19 cellular contexts compared by ENCODE assay signal in genomic region chr1:183993132-183993531, GRCh38. TPM values are rescaled to one million over a fixed set of nuclear protein-coding genes. Genes with fewer than 3 reads are reported as not detected.
A peak's percentile ranks its signal among the peaks of the same experiment; 100 is the strongest.
DNase-seq lines count a peak whose midpoint lies in the region; ATAC-seq lines count a peak whose summit lies in the region.
"Had no signal": no experiment of that assay in that cellular context is flagged by ENCODE, and none has a peak within 500 bp of the region (broad histone marks: within the 10 kb centered on the region; RNA-seq: fewer than 3 reads in every experiment).

No MANE protein-coding gene starts in this region.

- H3K4me1 Mint-ChIP-seq in effector memory CD8-positive, alpha-beta T cell (ENCODE audit: low read depth in 2 of 2): peaks cover 11 to 17% of the 10 kb centered on the region in 2 donors

- no peaks in the 10 kb centered on the region for H3K36me3 Mint-ChIP-seq in effector memory CD8-positive, alpha-beta T cell (ENCODE audit: insufficient read depth)
- H3K36me3 Mint-ChIP-seq: CD4-positive, alpha-beta memory T cell; stimulated activated memory B cell treated with anti-CD40 and anti-IgM and Interleukin-4, amounts not matched to agents 10 μg/mL and 1 μg/mL and 100 μg/mL, for 72 hours had no signal

- peak overlapping the region; percentile 14 to 36 for H3K27ac Mint-ChIP-seq in effector memory CD8-positive, alpha-beta T cell
- H3K27ac Mint-ChIP-seq: HFFc6; stimulated activated memory B cell treated with anti-CD40 and anti-IgM and Interleukin-4, amounts not matched to agents 10 μg/mL and 1 μg/mL and 100 μg/mL, for 72 hours had no signal

- no peak for ATAC-seq in effector memory CD8-positive, alpha-beta T cell (replicated peaks)
- ATAC-seq in HG03045 (IDR thresholded peaks at IDR 0.05; ENCODE audit: unreplicated experiment): no peak
- ATAC-seq: stimulated activated memory B cell treated with anti-CD40 and anti-IgM and Interleukin-4, amounts not matched to agents 10 μg/mL and 1 μg/mL and 100 μg/mL, for 72 hours had no signal

- H3K4me3 Mint-ChIP-seq in effector memory CD8-positive, alpha-beta T cell: no peak overlapping the region
- H3K4me3 Mint-ChIP-seq: CD4-positive, alpha-beta memory T cell; HFFc6; stimulated activated memory B cell treated with anti-CD40 and anti-IgM and Interleukin-4, amounts not matched to agents 10 μg/mL and 1 μg/mL and 100 μg/mL, for 72 hours had no signal

- peaks cover 0 to 2% of the 10 kb centered on the region in 2 donors for H3K9me3 Mint-ChIP-seq in effector memory CD8-positive, alpha-beta T cell
- H3K9me3 Mint-ChIP-seq: HFFc6; stimulated activated memory B cell treated with anti-CD40 and anti-IgM and Interleukin-4, amounts not matched to agents 10 μg/mL and 1 μg/mL and 100 μg/mL, for 72 hours had no signal

- peak; percentile 75 for DNase-seq in CD1c-positive myeloid dendritic cell (ENCODE audit: extremely low spot score)
- peak; percentile 79 to 89 for DNase-seq in Kasumi-1 (lab: John Stamatoyannopoulos, UW)
- DNase-seq in SIG-M5 treated with dmso at 0.1 percent for 504 hours (lab: John Stamatoyannopoulos, UW; ENCODE audit: unreplicated experiment): peak; percentile 84
- no peak for DNase-seq in effector memory CD8-positive, alpha-beta T cell
- DNase-seq in ureter (ENCODE audit: low spot score): no peak
- no peak for DNase-seq in NCI-H2196 (lab: John Stamatoyannopoulos, UW; ENCODE audit: unreplicated experiment)
- no peak for DNase-seq in NCI-H2227 treated with DMSO at 0.1 percent for 48 hours (lab: John Stamatoyannopoulos, UW)
- DNase-seq: activated CD4-positive, CD25-positive, alpha-beta regulatory T cell treated with anti-CD3 and anti-CD28 coated beads, Interleukin-2, amount 50 U/mL, for 72 hours; activated naive CD4-positive, alpha-beta T cell treated with Interleukin-2 at 50 U/mL for 16 hours; activated T-cell treated with anti-CD3 and anti-CD28 coated beads, Interleukin-2, amount 50 U/mL, for 48 hours; amniotic stem cell; CD4-positive, alpha-beta memory T cell; cortex of kidney; HFFc6; NCI-H2171; NCI-H748 treated with DMSO at 0.1 percent for 48 hours; T1000 had no signal

- H3K27me3 Mint-ChIP-seq in effector memory CD8-positive, alpha-beta T cell: no peaks in the 10 kb centered on the region
- H3K27me3 Mint-ChIP-seq: CD4-positive, alpha-beta memory T cell had no signal

RNA-seq across cellular contexts. Expression of gene COLGALT2, which starts 44.4 kb away (rescaled TPM):
- 4.4 TPM for total RNA-seq in ureter

RNA-seq across cellular contexts. Expression of gene TSEN15, which starts 58.4 kb away (rescaled TPM):
- total RNA-seq in ureter: 46.0 TPM

Comparison
In these comparisons a context has a peak if more than half of its experiments do, and no peak if none do; other contexts are left out.
1. DNase-seq: peak in CD1c-positive myeloid dendritic cell (single experiment), Kasumi-1 (2 of 2) and SIG-M5 treated with dmso at 0.1 percent for 504 hours (single experiment); none in effector memory CD8-positive, alpha-beta T cell (0 of 3), ureter (single experiment), NCI-H2196 (single experiment) and NCI-H2227 treated with DMSO at 0.1 percent for 48 hours (single experiment).